ENCODE assay signal across 1 cellular context in the genomic region with DNA sequence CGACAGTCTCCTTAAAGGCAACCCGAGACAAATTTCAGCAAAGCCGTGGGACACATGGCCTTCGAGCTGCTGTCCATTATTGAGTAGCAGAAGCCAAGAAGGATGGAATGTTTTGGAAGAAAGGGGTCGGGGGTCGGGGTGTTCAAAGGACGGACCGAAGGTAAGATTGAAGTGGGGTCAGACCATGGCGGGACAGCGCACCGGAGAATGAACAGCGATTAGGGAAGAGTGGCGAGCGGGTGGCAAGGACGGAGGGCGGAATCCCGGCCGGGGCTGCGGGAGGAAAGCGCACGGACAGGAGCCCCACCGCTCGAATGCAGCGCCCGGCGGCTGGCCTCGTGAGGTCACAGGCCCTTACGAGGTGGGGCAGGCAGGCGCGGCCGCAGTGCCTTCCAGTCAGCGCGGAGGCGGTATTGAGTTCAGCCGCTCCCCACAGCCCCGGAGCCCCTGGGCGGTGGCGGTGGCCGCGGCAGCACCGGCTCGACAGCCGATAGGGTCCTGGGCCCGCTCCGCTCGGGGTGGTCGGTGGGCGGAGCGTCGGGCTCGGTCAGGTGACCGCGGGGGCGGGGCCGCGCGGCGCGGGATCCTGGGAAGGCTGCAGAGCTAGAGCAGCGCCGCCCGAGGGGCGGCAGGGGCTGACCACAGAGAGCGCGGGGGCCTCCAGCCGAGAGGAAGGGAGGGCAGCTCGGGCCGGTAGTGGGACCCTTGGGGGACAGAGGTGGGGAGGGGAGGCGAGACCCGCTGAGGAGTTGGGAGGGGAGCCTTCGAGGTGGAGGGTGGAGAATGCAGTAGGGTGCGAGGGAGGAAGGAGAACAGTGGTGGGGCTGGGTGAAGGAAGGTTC.
A peak's percentile ranks its signal among the peaks of the same experiment; 100 is the strongest.
TF ChIP-seq lines count a peak whose summit lies in the region.

A gene with protein sequence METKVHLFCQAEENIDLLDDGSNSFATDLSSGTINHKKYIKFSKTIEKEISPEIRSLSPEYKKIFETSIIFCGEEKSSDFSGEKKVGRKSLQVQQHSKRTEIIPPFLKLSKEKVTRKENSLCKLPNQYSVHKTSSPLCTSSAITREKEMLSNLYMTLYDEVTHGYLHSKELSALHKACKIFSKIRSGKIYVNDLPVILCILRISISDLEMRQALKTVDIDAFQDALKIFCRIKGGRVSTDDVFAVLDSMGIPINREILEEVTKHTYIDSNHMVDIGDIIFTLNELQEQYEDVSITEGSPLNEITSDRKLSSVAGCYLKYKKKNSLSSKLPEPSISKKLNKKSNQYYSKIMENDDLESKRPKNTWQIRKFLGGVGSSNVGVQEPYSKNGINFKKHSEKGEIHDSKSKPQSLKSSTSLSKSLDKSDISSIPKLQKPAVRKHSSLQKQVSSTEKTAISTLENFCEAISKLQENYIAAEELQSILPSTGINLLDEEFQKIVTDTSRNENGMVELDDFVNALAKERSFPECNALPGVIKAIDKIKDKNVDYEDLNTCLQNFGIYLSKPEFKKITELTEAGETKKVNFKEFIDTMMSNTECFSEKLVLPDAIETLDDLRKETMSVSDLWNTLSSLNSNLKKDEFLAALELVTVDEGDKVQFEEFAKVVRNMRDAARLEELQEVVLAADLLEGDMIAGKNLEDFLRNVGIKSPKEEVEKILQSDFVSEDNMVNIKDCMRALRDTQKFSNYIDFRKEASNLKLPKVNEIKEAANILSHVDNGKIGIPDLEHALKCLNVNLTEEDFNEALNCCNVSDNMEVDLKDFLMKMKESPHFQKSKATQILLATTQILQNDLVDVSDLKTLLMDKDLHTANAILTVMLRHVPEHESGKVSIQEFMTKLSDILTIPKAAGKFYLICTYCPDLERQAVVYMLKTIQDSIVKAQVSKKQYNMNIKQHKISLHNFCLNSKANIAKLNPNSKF (plus strand): TSS at position 574 of the 842 bp plus-strand sequence. CDS start 4,399 bp downstream, outside the sequence.

TF ChIP-seq in H1, 55 proteins besides CTCF, POLR2A, EP300 and RAD21:
- TF ChIP-seq SP4 (IDR thresholded peaks at IDR 0.05; ENCODE audit: low read length) (peak; percentile 93), HDAC2 (IDR thresholded peaks at IDR 0.05; ENCODE audit: borderline replicate concordance in 1 of 2, low read depth in 2 of 2, low read length in 2 of 2) (0 out of 4 replicates have a peak, but pooled peaks of 1 of the 2 experiments have one; percentile 61), USF2 (IDR thresholded peaks at IDR 0.05; ENCODE audit: low read length) (peak; percentile 89), SIN3A (conservative IDR thresholded peaks at IDR 0.05 in 1 of 2, IDR thresholded peaks at IDR 0.05 in 1 of 2; ENCODE audit: low read depth in 1 of 2, low read length in 2 of 2) (no peak; a peak in 1 of 4 replicates), RXRA (IDR thresholded peaks at IDR 0.05; ENCODE audit: insufficient read depth, low read depth, low read length) (no peak), CBX8 (IDR thresholded peaks at IDR 0.05; ENCODE audit: borderline replicate concordance, low read depth, low read length) (no peak), PHF8 (conservative IDR thresholded peaks at IDR 0.05; ENCODE audit: low read depth, low read length) (peak; percentile 77), SP1 (IDR thresholded peaks at IDR 0.05; ENCODE audit: low read depth, low read length) (peak; percentile 45; the same call in 1 of the 2 replicates), MAX (IDR thresholded peaks at IDR 0.05) (peak; percentile 90), ATF2 (IDR thresholded peaks at IDR 0.05; ENCODE audit: low read length) (no peak), CHD1 (IDR thresholded peaks at IDR 0.05; ENCODE audit: low read depth, low read length) (no peak), POLR2AphosphoS5 (IDR thresholded peaks at IDR 0.05; ENCODE audit: low read depth, low read length) (peak; percentile 16; the same call in 1 of the 2 replicates), TAF1 (IDR thresholded peaks at IDR 0.05; ENCODE audit: low read depth, low read length) (peak; percentile 84), JUND (IDR thresholded peaks at IDR 0.05; ENCODE audit: low read length) (no peak), CHD2 (IDR thresholded peaks at IDR 0.05; ENCODE audit: low read length) (peak; percentile 36; the same call in 1 of the 2 replicates), SAP30 (IDR thresholded peaks at IDR 0.05; ENCODE audit: insufficient read depth, insufficient replicate concordance, low read length) (no peak), TEAD4 (IDR thresholded peaks at IDR 0.05; ENCODE audit: low read depth, low read length) (0 out of 2 replicates have a peak, but pooled peaks have one; percentile 5), ASH2L (IDR thresholded peaks at IDR 0.05; ENCODE audit: low read length) (peak; percentile 56), SIX5 (IDR thresholded peaks at IDR 0.05; ENCODE audit: low read depth, low read length) (no peak), TAF7 (optimal IDR thresholded peaks at IDR 0.05; ENCODE audit: borderline replicate concordance, low read depth, low read length) (peak; percentile 14), EGR1 (IDR thresholded peaks at IDR 0.05; ENCODE audit: borderline replicate concordance, low read depth, low read length) (peak; percentile 83; the same call in 1 of the 2 replicates), SUZ12 (IDR thresholded peaks at IDR 0.05; ENCODE audit: low read length) (no peak), KDM5A (IDR thresholded peaks at IDR 0.05; ENCODE audit: low read length) (no peak), GABPA (IDR thresholded peaks at IDR 0.05; ENCODE audit: borderline replicate concordance, insufficient read depth, low read length) (no peak), YY1 (IDR thresholded peaks at IDR 0.05; ENCODE audit: low read depth, low read length) (no peak), CBX5 (IDR thresholded peaks at IDR 0.05; ENCODE audit: low read depth, low read length) (no peak), TBP (IDR thresholded peaks at IDR 0.05; ENCODE audit: low read depth, low read length) (peak; percentile 90), NANOG (IDR thresholded peaks at IDR 0.05; ENCODE audit: insufficient read depth, low read depth, low read length, poor library complexity, severe bottlenecking) (no peak), RFX5 (IDR thresholded peaks at IDR 0.05; ENCODE audit: borderline replicate concordance, low read depth, low read length) (no peak), BRCA1 (IDR thresholded peaks at IDR 0.05; ENCODE audit: low read depth, low read length) (no peak), POU5F1 (IDR thresholded peaks at IDR 0.05; ENCODE audit: low read depth, low read length) (no peak), CREB1 (IDR thresholded peaks at IDR 0.05) (peak; percentile 69; the same call in 1 of the 2 replicates), SRF (IDR thresholded peaks at IDR 0.05; ENCODE audit: low read depth, low read length) (no peak), CEBPB (IDR thresholded peaks at IDR 0.05; ENCODE audit: low read depth, low read length) (no peak), NRF1 (IDR thresholded peaks at IDR 0.05; ENCODE audit: low read depth, low read length) (no peak), E2F6 (IDR thresholded peaks at IDR 0.05) (peak; percentile 98), RNF2 (IDR thresholded peaks at IDR 0.05; ENCODE audit: borderline replicate concordance, low read depth, low read length, missing control alignments, poor library complexity, severe bottlenecking) (no peak), MAFK (IDR thresholded peaks at IDR 0.05; ENCODE audit: low read depth, low read length) (no peak), FOSL1 (IDR thresholded peaks at IDR 0.05; ENCODE audit: insufficient read depth, low read depth, low read length) (no peak), KDM4A (IDR thresholded peaks at IDR 0.05; ENCODE audit: low read depth, low read length, severe bottlenecking) (peak; percentile 66)
- TF ChIP-seq, protein P1, sequence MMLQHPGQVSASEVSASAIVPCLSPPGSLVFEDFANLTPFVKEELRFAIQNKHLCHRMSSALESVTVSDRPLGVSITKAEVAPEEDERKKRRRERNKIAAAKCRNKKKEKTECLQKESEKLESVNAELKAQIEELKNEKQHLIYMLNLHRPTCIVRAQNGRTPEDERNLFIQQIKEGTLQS (IDR thresholded peaks at IDR 0.05; ENCODE audit: insufficient read depth, low read depth, low read length): peak; percentile 57
